9 cellular contexts compared by ENCODE assay signal in genomic region chr2:216082805-216083204, GRCh38. TPM values are rescaled to one million over a fixed set of nuclear protein-coding genes. Genes with fewer than 3 reads are reported as not detected.
DNase-seq lines count a peak whose midpoint lies in the region; ATAC-seq and TF ChIP-seq lines count a peak whose summit lies in the region.
"Had no signal": no experiment of that assay in that cellular context is flagged by ENCODE, and none has a peak within 500 bp of the region (broad histone marks: within the 10 kb centered on the region; RNA-seq: fewer than 3 reads in every experiment).

No MANE protein-coding gene starts in this region.

- TF ChIP-seq CTCF in heart left ventricle (IDR thresholded peaks at IDR 0.05): no peak
- no peak for TF ChIP-seq CTCF in PC-3 (conservative IDR thresholded peaks at IDR 0.05; ENCODE audit: low read depth, low read length)
- TF ChIP-seq CTCF in glutamatergic neuron (IDR thresholded peaks at IDR 0.05; ENCODE audit: partially characterized antibody, unreplicated experiment): no peak
- no peak for TF ChIP-seq CTCF in suprapubic skin (IDR thresholded peaks at IDR 0.05)

- peaks cover 5% of the 10 kb centered on the region; the same call in 1 of the 2 replicates for H3K79me2 ChIP-seq in PC-3 (ENCODE audit: low read length)

- DNase-seq in heart left ventricle (peak in 3 of 5 donors; percentile 13 to 41 (median 33)), Right ventricle myocardium superior (no peak), PC-3 (no peak), glutamatergic neuron (peak; percentile 70), substantia nigra (lab: John Stamatoyannopoulos, UW) (peak in 26 of 49 donors; percentile 3 to 54 (median 16)), suprapubic skin (ENCODE audit: low spot score in 2 of 2) (no peak), NCI-H1092 (lab: John Stamatoyannopoulos, UW) (no peak)

- H3K4me3 ChIP-seq in heart left ventricle (peak overlapping the region in 1 of 12 donors; percentile 67), PC-3 (ENCODE audit: low read length) (no peak overlapping the region), suprapubic skin (no peak overlapping the region)

- no peak for ATAC-seq in heart left ventricle
- ATAC-seq in Right ventricle myocardium superior (ENCODE audit: poor library complexity): no peak
- ATAC-seq in PC-3: no peak
- no peak for ATAC-seq in esophagus mucosa

- no peak overlapping the region for H3K9ac ChIP-seq in PC-3 (ENCODE audit: low read length)

- H3K36me3 ChIP-seq in heart left ventricle (no peaks in the 10 kb centered on the region), PC-3 (ENCODE audit: low read depth, low read length) (no peaks in the 10 kb centered on the region), suprapubic skin (no peaks in the 10 kb centered on the region)

- no peaks in the 10 kb centered on the region for H3K27me3 ChIP-seq in heart left ventricle
- no peaks in the 10 kb centered on the region for H3K27me3 ChIP-seq in PC-3 (ENCODE audit: low read length)
- no peaks in the 10 kb centered on the region for H3K27me3 ChIP-seq in suprapubic skin

- POLR2A ChIA-PET in PC-3 (lab: Charles Lee; ENCODE audit: unreplicated experiment): no interaction called here

- peaks cover 21% of the 10 kb centered on the region for H3K27me3 Mint-ChIP-seq in glutamatergic neuron (ENCODE audit: unreplicated experiment)

- H3K27ac ChIP-seq in heart left ventricle: peak overlapping the region in 1 of 12 donors; percentile 5
- no peak overlapping the region for H3K27ac ChIP-seq in PC-3 (ENCODE audit: low read length)
- H3K27ac ChIP-seq in substantia nigra (ENCODE audit: low read depth, low read length, poor library complexity, severe bottlenecking): no peak overlapping the region
- no peak overlapping the region for H3K27ac ChIP-seq in suprapubic skin
- H3K27ac ChIP-seq: epithelial cell of prostate had no signal

- intact Hi-C loops in heart left ventricle (cut with DNase I): no loop called here
- intact Hi-C loops in Right ventricle myocardium superior (cut with DNase I): no loop called here
- intact Hi-C loops in PC-3 (cut with micrococcal nuclease): no loop called here

- H3K36me3 Mint-ChIP-seq in glutamatergic neuron (ENCODE audit: unreplicated experiment): peaks cover 6% of the 10 kb centered on the region

- H3K9me3 Mint-ChIP-seq in glutamatergic neuron (ENCODE audit: unreplicated experiment): peaks cover 29% of the 10 kb centered on the region

- H4K20me1 ChIP-seq in PC-3 (ENCODE audit: low read length): no peaks in the 10 kb centered on the region

- no TSS peak for BruUV-seq in PC-3 (replicated peaks; lab: Mats Ljungman, UMichigan)

- H3K4me1 Mint-ChIP-seq in glutamatergic neuron (ENCODE audit: low read depth, unreplicated experiment): peaks cover 33% of the 10 kb centered on the region

- H2AFZ ChIP-seq in PC-3 (ENCODE audit: low read length): no peak overlapping the region

- CTCF ChIA-PET in PC-3 (lab: Charles Lee): no interaction called here

- peak overlapping the region; percentile 96 for H3K4me2 ChIP-seq in PC-3 (ENCODE audit: low read length)

- H3K9me2 ChIP-seq in PC-3 (replicated peaks; ENCODE audit: low read length): no peaks in the 10 kb centered on the region

- H3K9me3 ChIP-seq in heart left ventricle (no peaks in the 10 kb centered on the region), PC-3 (ENCODE audit: low read length) (no peaks in the 10 kb centered on the region), suprapubic skin (no peaks in the 10 kb centered on the region)

- no peak for TF ChIP-seq EP300 in suprapubic skin (IDR thresholded peaks at IDR 0.05)

- H3K4me3 Mint-ChIP-seq in glutamatergic neuron (ENCODE audit: unreplicated experiment): peak overlapping the region; percentile 93

- H3F3A ChIP-seq in PC-3 (ENCODE audit: low read length, unreplicated experiment): no peaks in the 10 kb centered on the region

- 70 to 74% (median 71%) methylated on average over 3 of the region's 3 CpGs for WGBS in heart left ventricle, 4 donors
- 69% methylated on average over 3 of the region's 3 CpGs for WGBS in suprapubic skin

- H3K27ac Mint-ChIP-seq in glutamatergic neuron (ENCODE audit: unreplicated experiment): peak overlapping the region; percentile 100

- TF ChIP-seq POLR2A in heart left ventricle (IDR thresholded peaks at IDR 0.05): no peak
- TF ChIP-seq POLR2A in suprapubic skin (IDR thresholded peaks at IDR 0.05): no peak

- H3K4me1 ChIP-seq in heart left ventricle (peaks cover 0 to 28% (median 4%) of the 10 kb centered on the region in 12 donors), PC-3 (ENCODE audit: insufficient read depth, low read length) (peaks cover 7% of the 10 kb centered on the region; the same call in 1 of the 2 replicates), suprapubic skin (peaks cover 17% of the 10 kb centered on the region)

RNA-seq across cellular contexts. Expression of gene TMEM169, which starts 1.1 kb away (rescaled TPM):
- total RNA-seq in heart left ventricle: 1 to 10 TPM in 1 of 9 donors, under 1 TPM in 8; 0.17 to 1.5 (median 0.44) TPM
- polyA plus RNA-seq in heart left ventricle: under 1 TPM; 0.15 TPM
- total RNA-seq in Right ventricle myocardium superior: 0.62 TPM
- total RNA-seq in PC-3 (2014; rRNA removed): not detected in 2 replicates
- total RNA-seq in glutamatergic neuron (ENCODE audit: unreplicated experiment): 166 TPM
- under 1 TPM in 3 of 4 donors, not detected in 1; 0.30 to 0.85 (median 0.72) TPM for total RNA-seq in suprapubic skin
- total RNA-seq in esophagus mucosa: 0.04 TPM

RNA-seq across cellular contexts. Expression of gene PECR, which starts 1.2 kb away (rescaled TPM):
- total RNA-seq in heart left ventricle (10 to 100 TPM in 1 of 9 donors, 1 to 10 TPM in 8; 1.5 to 12.2 (median 3.0) TPM), Right ventricle myocardium superior (6.0 TPM), PC-3 (2014; rRNA removed) (23.0 and 26.0 TPM in 2 replicates), glutamatergic neuron (ENCODE audit: unreplicated experiment) (33.0 TPM), suprapubic skin (10 to 100 TPM; 11.1 to 15.6 (median 11.9) TPM), esophagus mucosa (3.1 TPM)
- polyA plus RNA-seq in heart left ventricle: 1 to 10 TPM; 2.4 to 3.2 TPM

RNA-seq across cellular contexts. Expression of gene XRCC5, which starts 26.3 kb away (rescaled TPM):
- total RNA-seq in heart left ventricle: 100 to 1,000 TPM in 8 of 9 donors, 10 to 100 TPM in 1; 82.1 to 197 (median 126) TPM
- polyA plus RNA-seq in heart left ventricle: 100 to 1,000 TPM in 1 of 2 donors, 10 to 100 TPM in 1; 40.0 to 127 TPM
- total RNA-seq in Right ventricle myocardium superior: 125 TPM
- 277 and 290 TPM in 2 replicates for total RNA-seq in PC-3 (2014; rRNA removed)
- total RNA-seq in glutamatergic neuron (ENCODE audit: unreplicated experiment): 254 TPM
- total RNA-seq in suprapubic skin: 100 to 1,000 TPM; 122 to 153 (median 136) TPM
- total RNA-seq in esophagus mucosa: 198 TPM

Comparison
In these comparisons a context has a peak if more than half of its experiments do, and no peak if none do; other contexts are left out.
1. DNase-seq: peak in heart left ventricle (3 of 5), glutamatergic neuron (single experiment) and substantia nigra (26 of 49); none in Right ventricle myocardium superior (single experiment), PC-3 (single experiment), suprapubic skin (0 of 2) and NCI-H1092 (single experiment).
2. RNA of gene TMEM169, which starts 1.1 kb away (total RNA-seq): 166 TPM in glutamatergic neuron (single experiment); 0.30 to 0.85 TPM in suprapubic skin, 0.62 TPM in Right ventricle myocardium superior (single experiment), 0.17 to 1.5 TPM in heart left ventricle, 0.04 TPM in esophagus mucosa (single experiment) and not detected in PC-3; every median in the first group is over 10 times any median in the second.